ENCODE assay signal across 25 cellular contexts in the genomic region with DNA sequence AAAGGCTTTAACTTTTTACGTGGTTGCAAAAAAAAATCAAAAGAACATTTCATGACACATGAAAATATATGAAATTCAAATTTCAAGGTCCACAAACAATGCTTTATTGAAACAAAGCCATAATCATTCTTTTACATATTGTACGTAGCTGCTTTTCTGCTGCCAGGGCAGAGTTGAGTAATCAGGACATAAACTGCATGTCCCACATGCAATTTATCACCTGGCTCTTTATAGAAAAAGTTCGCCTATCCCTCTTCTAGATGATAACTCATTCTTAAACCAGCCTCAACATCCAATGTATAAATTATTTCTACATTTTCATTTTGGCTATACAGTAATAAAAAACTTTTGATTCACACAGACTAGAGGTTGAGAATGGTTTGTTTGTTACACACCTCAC.
"Had no signal": no experiment of that assay in that cellular context is flagged by ENCODE, and none has a peak within 500 bp of the region (broad histone marks: within the 10 kb centered on the region; RNA-seq: fewer than 3 reads in every experiment).

No MANE protein-coding gene starts in this region.

- H3K4me1 ChIP-seq: testis, thyroid gland, tibial artery, tibial nerve, transverse colon, upper lobe of right lung, uterus, vagina had no signal

- H3K27ac ChIP-seq: stomach, suprapubic skin, testis, thoracic aorta, thyroid gland, tibial artery, tibial nerve, transverse colon, upper lobe of left lung, upper lobe of right lung, uterus, vagina had no signal

- H3K36me3 ChIP-seq: stomach, suprapubic skin, thoracic aorta, thyroid gland, tibial artery, tibial nerve, transverse colon, upper lobe of left lung, upper lobe of right lung, uterus, vagina had no signal

- ATAC-seq: stimulated activated effector memory CD8-positive, alpha-beta T cell treated with anti-CD3 and anti-CD28 coated beads, Interleukin-12 subunit alpha, Interleukin-12 subunit beta, amount 100 ng/mL, for 72 hours; stimulated activated memory B cell treated with anti-CD40 and anti-IgM and Interleukin-4, amounts not matched to agents 10 μg/mL and 1 μg/mL and 100 μg/mL, for 72 hours; stimulated activated naive B cell treated with anti-CD40 and anti-IgM and Interleukin-4, amounts not matched to agents 10 μg/mL and 1 μg/mL and 100 μg/mL, for 72 hours; stimulated activated naive CD8-positive, alpha-beta T cell treated with anti-CD3 and anti-CD28 coated beads, Interleukin-15, amount 100 ng/mL, for 72 hours; stimulated activated naive CD8-positive, alpha-beta T cell treated with anti-CD3 and anti-CD28 coated beads, Interleukin-15, Interleukin-2, amounts not matched to agents 100 U/mL and 50 U/mL, for 24 hours; upper lobe of right lung had no signal

- H3K27me3 ChIP-seq: suprapubic skin, testis, thyroid gland, transverse colon, upper lobe of left lung, upper lobe of right lung, uterus, vagina had no signal

- H3K4me3 ChIP-seq: stomach, suprapubic skin, testis, thoracic aorta, thyroid gland, tibial artery, tibial nerve, transverse colon, upper lobe of left lung, upper lobe of right lung, uterus, vagina had no signal

- DNase-seq: stimulated activated CD4-positive, alpha-beta T cell treated with anti-CD3 and anti-CD28 coated beads, Interleukin-4, amount 100 ng/mL, for 1 hour; stimulated activated CD4-positive, alpha-beta T cell treated with anti-CD3 and anti-CD28 coated beads, Interleukin-4, amount 100 ng/mL, for 24 hours; stimulated activated CD4-positive, alpha-beta T cell treated with anti-CD3 and anti-CD28 coated beads, Interleukin-4, amount 100 ng/mL, for 4 hours; stimulated activated CD8-positive, alpha-beta memory T cell treated with anti-CD3 and anti-CD28 coated beads, Interleukin-4, amount 100 ng/mL, for 48 hours; stimulated activated naive B cell treated with anti-CD40 and anti-IgM and Interleukin-4, amounts not matched to agents 10 μg/mL and 1 μg/mL and 100 μg/mL, for 72 hours; stimulated activated naive CD4-positive, alpha-beta T cell; stimulated activated naive CD4-positive, alpha-beta T cell treated with Interleukin-2 at 50 U/mL for 16 hours; stimulated activated naive CD8-positive, alpha-beta T cell treated with anti-CD3 and anti-CD28 coated beads, Interleukin-15, amount 100 ng/mL, for 72 hours; stimulated activated naive CD8-positive, alpha-beta T cell treated with anti-CD3 and anti-CD28 coated beads, Interleukin-15, Interleukin-2, amounts not matched to agents 100 U/mL and 50 U/mL, for 24 hours; stomach; substantia nigra; testis; thyroid gland; tibial artery; transverse colon; trophoblast cell; upper lobe of left lung; upper lobe of right lung; uterus had no signal

- H3K9me3 ChIP-seq: testis, thyroid gland, tibial artery, tibial nerve, transverse colon, upper lobe of left lung, upper lobe of right lung, uterus, vagina had no signal
